In the genomic region with DNA sequence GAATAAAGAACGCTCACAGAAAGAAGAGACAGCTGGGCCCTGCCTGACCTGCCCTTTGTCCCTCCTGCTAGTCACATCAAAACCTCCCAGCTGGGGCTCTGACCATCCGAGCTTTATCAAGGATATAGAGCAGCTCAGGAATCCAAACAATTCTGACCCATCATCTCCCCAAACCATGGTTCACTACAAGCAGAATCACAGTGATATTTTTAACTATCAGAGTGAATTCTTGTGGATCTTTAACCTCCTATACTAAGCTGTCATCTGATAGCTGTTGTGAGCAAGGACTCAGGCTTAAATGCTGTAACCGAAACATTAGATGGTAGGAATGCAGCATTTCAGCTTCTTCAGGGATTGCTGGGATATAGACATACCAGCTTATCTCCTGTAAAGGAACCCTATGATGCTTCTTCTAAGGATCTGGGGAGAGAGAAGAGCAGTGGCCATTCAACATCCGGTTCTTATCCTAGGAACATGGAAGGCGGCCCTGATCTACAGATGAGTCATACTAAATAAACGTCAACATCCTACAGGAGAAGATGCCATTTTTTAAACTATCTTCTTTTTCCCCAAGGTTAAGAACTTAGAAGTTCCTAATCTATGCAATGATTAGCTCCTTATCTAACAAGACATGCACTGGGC, we compare ENCODE assay signal across 10 cellular contexts.
DNase-seq lines count a peak whose midpoint lies in the region; ATAC-seq, FAIRE-seq and TF ChIP-seq lines count a peak whose summit lies in the region.
"Had no signal": no experiment of that assay in that cellular context is flagged by ENCODE, and none has a peak within 500 bp of the region (broad histone marks: within the 10 kb centered on the region; RNA-seq: fewer than 3 reads in every experiment).

No MANE protein-coding gene starts in this region.

- ATAC-seq in naive thymus-derived CD8-positive, alpha-beta T cell, result no peak

- DNase-seq in cardiac fibroblast (ENCODE audit: low read depth in 2 of 2) (peak; percentile 79 to 81), kidney (peak; percentile 83), DMS79 (lab: John Stamatoyannopoulos, UW) (no peak), COLO829 (ENCODE audit: low spot score) (no peak), activated gamma-delta T cell treated with Interleukin-2 at 50 U/mL for 16 hours (no peak)
- no peak for DNase-seq in naive thymus-derived CD8-positive, alpha-beta T cell
- DNase-seq: anterior cingulate cortex had no signal

- no peak for TF ChIP-seq CTCF in cardiac fibroblast (IDR thresholded peaks at IDR 0.05; ENCODE audit: low read depth, low read length)
- no peak for TF ChIP-seq CTCF in kidney (IDR thresholded peaks at IDR 0.05; ENCODE audit: borderline replicate concordance, extremely low read depth, insufficient read depth)

- POLR2A ChIA-PET in naive thymus-derived CD8-positive, alpha-beta T cell (lab: Charles Lee), result no interaction called here

- H3K4me1 ChIP-seq in HUES48 (ENCODE audit: control insufficient read depth, insufficient read depth, low read length) (peaks cover 34% of the 10 kb centered on the region), kidney (ENCODE audit: control insufficient read depth in 1 of 2, insufficient read depth in 1 of 2, low read depth in 1 of 2, low read length in 2 of 2) (no peaks in the 10 kb centered on the region), thymus (ENCODE audit: control insufficient read depth, insufficient read depth, low read length) (no peaks in the 10 kb centered on the region)

- FAIRE-seq in kidney (lab: Jason Lieb, UNC), result no peak

- H3K36me3 Mint-ChIP-seq in naive thymus-derived CD8-positive, alpha-beta T cell, result peaks cover 0 to 7% (median 0%) of the 10 kb centered on the region in 3 donors

- H3K9ac ChIP-seq in HUES48 (ENCODE audit: low read depth, low read length) (no peak overlapping the region), kidney (ENCODE audit: low read length in 2 of 2) (no peak overlapping the region)

- H3K4me3 Mint-ChIP-seq in naive thymus-derived CD8-positive, alpha-beta T cell, result no peak overlapping the region

- 90% methylated on average over 6 of the region's 6 CpGs for WGBS in thymus

- no peaks in the 10 kb centered on the region for H3K27me3 ChIP-seq in HUES48 (ENCODE audit: control insufficient read depth, insufficient read depth, low read length)
- H3K27me3 ChIP-seq in thymus (ENCODE audit: control insufficient read depth, insufficient read depth), result no peaks in the 10 kb centered on the region
- H3K27me3 ChIP-seq: ovary had no signal

- H3K27me3 Mint-ChIP-seq in naive thymus-derived CD8-positive, alpha-beta T cell, result peaks cover 0 to 3% (median 0%) of the 10 kb centered on the region in 5 donors

- H3K9me3 ChIP-seq in HUES48 (ENCODE audit: control insufficient read depth, insufficient read depth, low read length) (no peaks in the 10 kb centered on the region), kidney (ENCODE audit: control insufficient read depth in 1 of 2, low read length in 2 of 2) (no peaks in the 10 kb centered on the region), thymus (ENCODE audit: control insufficient read depth) (no peaks in the 10 kb centered on the region)
- H3K9me3 ChIP-seq: ovary had no signal

- no peaks in the 10 kb centered on the region for H3K4me1 Mint-ChIP-seq in naive thymus-derived CD8-positive, alpha-beta T cell

- H3K9me3 Mint-ChIP-seq in naive thymus-derived CD8-positive, alpha-beta T cell, result peaks cover 0 to 4% (median 0%) of the 10 kb centered on the region in 9 donors

- H3K4me3 ChIP-seq in HUES48 (ENCODE audit: low read depth, low read length) (0 out of 2 replicates have a peak overlapping the region, but pooled peaks have one; percentile 23), cardiac fibroblast (replicated peaks in 1 of 2; ENCODE audit: low read depth in 2 of 2, low read length in 2 of 2) (no peak overlapping the region), kidney (ENCODE audit: low read length in 2 of 2) (no peak overlapping the region), thymus (ENCODE audit: low read length) (no peak overlapping the region)
- H3K4me3 ChIP-seq: ovary had no signal

- intact Hi-C loops in kidney (cut with DNase I), result no loop called here

- H3K36me3 ChIP-seq in HUES48 (ENCODE audit: control insufficient read depth, insufficient read depth, low read length) (no peaks in the 10 kb centered on the region), kidney (ENCODE audit: control insufficient read depth in 1 of 2, insufficient read depth in 2 of 2, low read length in 2 of 2) (no peaks in the 10 kb centered on the region), thymus (ENCODE audit: control insufficient read depth, insufficient read depth) (no peaks in the 10 kb centered on the region)
- H3K36me3 ChIP-seq: ovary had no signal

- H3K27ac Mint-ChIP-seq in naive thymus-derived CD8-positive, alpha-beta T cell, result no peak overlapping the region

- peak overlapping the region; percentile 86 for H3K27ac ChIP-seq in HUES48 (ENCODE audit: low read depth, low read length)
- H3K27ac ChIP-seq in kidney (ENCODE audit: low read depth in 2 of 2, low read length in 2 of 2), result no peak overlapping the region
- H3K27ac ChIP-seq in thymus (ENCODE audit: low read depth), result peak overlapping the region; percentile 52

Comparison
In these comparisons a context has a peak if more than half of its experiments do, and no peak if none do; other contexts are left out.
1. H3K27ac ChIP-seq: peak in HUES48 (single experiment) and thymus (single experiment); none in kidney (0 of 2).
2. DNase-seq: peak in cardiac fibroblast (2 of 2) and kidney (single experiment); none in DMS79 (single experiment), COLO829 (single experiment), activated gamma-delta T cell treated with Interleukin-2 at 50 U/mL for 16 hours (single experiment) and naive thymus-derived CD8-positive, alpha-beta T cell (0 of 10).